Comparison of ENCODE assay signal across 21 cellular contexts in the genomic region with DNA sequence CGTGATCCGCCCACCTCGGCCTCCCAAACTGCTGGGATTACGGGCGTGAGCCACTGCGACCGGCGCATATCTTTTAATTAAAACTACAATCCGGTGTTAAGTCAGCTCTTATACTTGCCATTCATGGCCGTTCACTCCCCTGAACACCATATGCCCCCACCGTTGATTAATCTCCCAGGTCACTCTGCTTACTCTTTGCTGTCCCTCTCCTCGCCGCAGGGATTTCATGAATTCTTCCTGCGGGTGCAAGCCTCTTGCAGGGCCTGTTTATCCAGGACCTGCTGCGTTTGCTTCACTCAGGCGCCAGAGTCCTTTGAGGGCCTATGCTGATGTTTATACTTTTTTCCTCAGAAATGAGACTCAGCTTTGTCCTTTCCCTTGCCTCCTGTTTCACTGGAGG. TPM values are rescaled to one million over a fixed set of nuclear protein-coding genes. Genes with fewer than 3 reads are reported as not detected.
DNase-seq lines count a peak whose midpoint lies in the region; ATAC-seq lines count a peak whose summit lies in the region.
"Had no signal": no experiment of that assay in that cellular context is flagged by ENCODE, and none has a peak within 500 bp of the region (broad histone marks: within the 10 kb centered on the region; RNA-seq: fewer than 3 reads in every experiment).

No MANE protein-coding gene starts in this region.

- peaks cover 33% of the 10 kb centered on the region for H3K9me3 Mint-ChIP-seq in activated CD4-positive, alpha-beta T cell treated with anti-CD3 and anti-CD28 coated beads for 36 hours (ENCODE audit: low read depth)

- ATAC-seq in sciatic nerve: no peak
- no peak for ATAC-seq in activated CD4-positive, alpha-beta T cell treated with anti-CD3 and anti-CD28 coated beads for 36 hours
- ATAC-seq in GM21423 (IDR thresholded peaks at IDR 0.05; ENCODE audit: unreplicated experiment): no peak
- ATAC-seq: CD8-positive, alpha-beta T cell had no signal

- H2AFZ ChIP-seq in mesenchymal stem cell (ENCODE audit: low read depth, low read length): no peak overlapping the region

- intact Hi-C loops in sciatic nerve (cut with DNase I): no loop called here
- intact Hi-C loops in activated CD4-positive, alpha-beta T cell treated with anti-CD3 and anti-CD28 coated beads for 36 hours (cut with DNase I, micrococcal nuclease): no loop called here

- H3K27me3 ChIP-seq in mesenchymal stem cell (ENCODE audit: control insufficient read depth in 1 of 2, insufficient read depth in 1 of 2, low read length in 2 of 2): no peaks in the 10 kb centered on the region
- H3K27me3 ChIP-seq: BLaER1 had no signal

- H3K14ac ChIP-seq in mesenchymal stem cell (ENCODE audit: low read length in 2 of 2): no peak overlapping the region

- DNase-seq in ELF-1 (ENCODE audit: low read depth, low spot score) (peak; percentile 37), NCI-H69 (lab: John Stamatoyannopoulos, UW) (peak; percentile 11), mesenchymal stem cell (no peak), sciatic nerve (ENCODE audit: low spot score) (peak; percentile 31), NCI-H128 (lab: John Stamatoyannopoulos, UW; ENCODE audit: unreplicated experiment) (no peak), HUDEP-2 (lab: John Stamatoyannopoulos, UW; ENCODE audit: unreplicated experiment in 76 of 76) (no peak)
- no peak for DNase-seq in activated CD4-positive, alpha-beta T cell treated with anti-CD3 and anti-CD28 coated beads for 36 hours
- DNase-seq: 8988T; Calu3; CD8-positive, alpha-beta T cell; DMS 273 treated with DMSO at 0.1 percent for 48 hours; DND-41; EL; GOT3 had no signal

- peak overlapping the region; percentile 31 for H2BK5ac ChIP-seq in mesenchymal stem cell (ENCODE audit: low read depth, low read length, poor library complexity, severe bottlenecking)

- no peak overlapping the region for H3K9ac ChIP-seq in mesenchymal stem cell (ENCODE audit: low read length)
- H3K9ac ChIP-seq: BLaER1 had no signal

- no peaks in the 10 kb centered on the region for H3K4me1 Mint-ChIP-seq in activated CD4-positive, alpha-beta T cell treated with anti-CD3 and anti-CD28 coated beads for 36 hours
- H3K4me1 Mint-ChIP-seq: CD14-positive monocyte had no signal

- H3K4me2 ChIP-seq in mesenchymal stem cell (ENCODE audit: low read length, poor library complexity, severe bottlenecking): no peak overlapping the region
- H3K4me2 ChIP-seq: BLaER1 had no signal

- CTCF ChIA-PET in activated CD4-positive, alpha-beta T cell treated with anti-CD3 and anti-CD28 coated beads for 36 hours (lab: Charles Lee): no interaction called here

- H2AK5ac ChIP-seq in mesenchymal stem cell (ENCODE audit: low read length, severe bottlenecking): no peak overlapping the region

- peaks cover 41% of the 10 kb centered on the region for H3K9me3 ChIP-seq in mesenchymal stem cell (ENCODE audit: control insufficient read depth, low read length)

- H2BK12ac ChIP-seq in mesenchymal stem cell (ENCODE audit: low read length in 2 of 2): no peak overlapping the region

- no peak overlapping the region for H3K27ac ChIP-seq in mesenchymal stem cell (ENCODE audit: low read length, poor library complexity, severe bottlenecking)
- H3K27ac ChIP-seq: BLaER1 had no signal

- H3K4ac ChIP-seq in mesenchymal stem cell (ENCODE audit: low read depth in 1 of 2, low read length in 2 of 2): no peak overlapping the region

- H2BK15ac ChIP-seq in mesenchymal stem cell (ENCODE audit: low read depth, poor library complexity, severe bottlenecking): no peak overlapping the region

- H3K79me1 ChIP-seq in mesenchymal stem cell (replicated peaks; ENCODE audit: low read length, poor library complexity, severe bottlenecking): no peaks in the 10 kb centered on the region

- no peak overlapping the region for H3K4me3 Mint-ChIP-seq in activated CD4-positive, alpha-beta T cell treated with anti-CD3 and anti-CD28 coated beads for 36 hours
- H3K4me3 Mint-ChIP-seq: CD14-positive monocyte; CD8-positive, alpha-beta T cell; H9 had no signal

- 82% methylated on average over 16 of the region's 16 CpGs for WGBS in mesenchymal stem cell

- H3K4me3 ChIP-seq in mesenchymal stem cell (ENCODE audit: insufficient read depth in 1 of 2, low read depth in 1 of 2, low read length in 2 of 2): no peak overlapping the region
- H3K4me3 ChIP-seq: BLaER1 had no signal

- H4K8ac ChIP-seq in mesenchymal stem cell (ENCODE audit: low read length): no peak overlapping the region

- no peak overlapping the region for H3K27ac Mint-ChIP-seq in activated CD4-positive, alpha-beta T cell treated with anti-CD3 and anti-CD28 coated beads for 36 hours
- H3K27ac Mint-ChIP-seq: CD14-positive monocyte; CD8-positive, alpha-beta T cell; H9 had no signal

- H3K4me1 ChIP-seq in mesenchymal stem cell (ENCODE audit: control insufficient read depth, insufficient read depth, low read depth, low read length): no peaks in the 10 kb centered on the region
- H3K4me1 ChIP-seq: BLaER1 had no signal

- no peaks in the 10 kb centered on the region for H3K36me3 ChIP-seq in mesenchymal stem cell (ENCODE audit: control insufficient read depth in 1 of 2, insufficient read depth in 2 of 2, low read depth in 1 of 2, low read length in 2 of 2)
- H3K36me3 ChIP-seq: BLaER1 had no signal

- H3K18ac ChIP-seq in mesenchymal stem cell (ENCODE audit: low read depth in 1 of 2, low read length in 2 of 2): no peak overlapping the region

- peaks cover 10% of the 10 kb centered on the region for H3K36me3 Mint-ChIP-seq in activated CD4-positive, alpha-beta T cell treated with anti-CD3 and anti-CD28 coated beads for 36 hours (ENCODE audit: low read depth)
- H3K36me3 Mint-ChIP-seq: CD14-positive monocyte had no signal

- POLR2A ChIA-PET in activated CD4-positive, alpha-beta T cell treated with anti-CD3 and anti-CD28 coated beads for 36 hours (lab: Charles Lee): no interaction called here

- H3K27me3 Mint-ChIP-seq in activated CD4-positive, alpha-beta T cell treated with anti-CD3 and anti-CD28 coated beads for 36 hours: no peaks in the 10 kb centered on the region

- no peak overlapping the region for H4K91ac ChIP-seq in mesenchymal stem cell (ENCODE audit: low read length)

- no peak overlapping the region for H2BK120ac ChIP-seq in mesenchymal stem cell (ENCODE audit: low read depth, low read length)

- no peak overlapping the region for H3K23ac ChIP-seq in mesenchymal stem cell (ENCODE audit: low read length in 2 of 2)

RNA-seq across cellular contexts. Expression of gene ERVV-2, which starts 1.0 kb away (rescaled TPM):
- not detected for polyA plus RNA-seq in mesenchymal stem cell (2013, experiment 1 of 2)
- polyA plus RNA-seq in mesenchymal stem cell (2013, experiment 2 of 2): not detected
- total RNA-seq in sciatic nerve: not detected
- not detected for total RNA-seq in activated CD4-positive, alpha-beta T cell treated with anti-CD3 and anti-CD28 coated beads for 36 hours
- total RNA-seq: A673; Calu3; CD8-positive, alpha-beta T cell; H9; HT-29 had no signal
- polyA plus RNA-seq: AG04450, CD14-positive monocyte had no signal

RNA-seq across cellular contexts. Expression of gene ERVV-1, which starts 31.8 kb away (rescaled TPM):
- not detected for polyA plus RNA-seq in mesenchymal stem cell (2013, experiment 1 of 2)
- not detected for polyA plus RNA-seq in mesenchymal stem cell (2013, experiment 2 of 2)
- not detected for total RNA-seq in sciatic nerve
- total RNA-seq in activated CD4-positive, alpha-beta T cell treated with anti-CD3 and anti-CD28 coated beads for 36 hours: under 1 TPM in 1 of 2 experiments, not detected in 1; 0.11 TPM
- total RNA-seq: A673; Calu3; CD8-positive, alpha-beta T cell; H9; HT-29 had no signal
- polyA plus RNA-seq: AG04450, CD14-positive monocyte had no signal

RNA-seq across cellular contexts. Expression of gene ZNF160, which starts 57.7 kb away (rescaled TPM):
- polyA plus RNA-seq in mesenchymal stem cell (2013, experiment 1 of 2): 15.7 TPM
- polyA plus RNA-seq in mesenchymal stem cell (2013, experiment 2 of 2): 14.0 TPM
- 48.1 TPM for total RNA-seq in sciatic nerve
- 10 to 100 TPM; 42.2 to 53.0 TPM for total RNA-seq in activated CD4-positive, alpha-beta T cell treated with anti-CD3 and anti-CD28 coated beads for 36 hours

Comparison
In these comparisons a context has a peak if more than half of its experiments do, and no peak if none do; other contexts are left out.
1. DNase-seq: peak in ELF-1 (single experiment), NCI-H69 (single experiment) and sciatic nerve (single experiment); none in mesenchymal stem cell (single experiment), NCI-H128 (single experiment), activated CD4-positive, alpha-beta T cell treated with anti-CD3 and anti-CD28 coated beads for 36 hours (single experiment) and HUDEP-2 (0 of 76).